In genomic region chrX:72126539-72127140, GRCh38 we compare ENCODE assay signal across 9 cellular contexts. TPM values are rescaled to one million over a fixed set of nuclear protein-coding genes. Genes with fewer than 3 reads are reported as not detected.
A peak's percentile ranks its signal among the peaks of the same experiment; 100 is the strongest.
DNase-seq lines count a peak whose midpoint lies in the region; ATAC-seq and TF ChIP-seq lines count a peak whose summit lies in the region.
"Had no signal": no experiment of that assay in that cellular context is flagged by ENCODE, and none has a peak within 500 bp of the region (broad histone marks: within the 10 kb centered on the region; RNA-seq: fewer than 3 reads in every experiment).

No MANE protein-coding gene starts in this region.

- H3K4me1 ChIP-seq in adipocyte (ENCODE audit: control insufficient read depth, insufficient read depth, low read length) (peaks cover 46% of the 10 kb centered on the region), heart right ventricle (peaks cover 5 to 79% (median 48%) of the 10 kb centered on the region in 9 donors), vagina (peaks cover 20% of the 10 kb centered on the region)

- intact Hi-C loops in heart right ventricle (cut with DNase I): loop anchor here (1.0 to 10.0 kb wide), 9 partner anchors 52 to 212 kb away; partner anchors contain the start of gene NHSL2 (in 1 of the 10)
- intact Hi-C loops in vagina (cut with DNase I): loop anchor here (1.0 kb wide), 1 partner anchor 108 kb away; no protein-coding TSS in a partner anchor

- TF ChIP-seq POLR2A in vagina (IDR thresholded peaks at IDR 0.05): no peak

- H3K9ac ChIP-seq in adipocyte (ENCODE audit: low read length): peak overlapping the region; percentile 70

- H3K9me3 ChIP-seq in adipocyte (ENCODE audit: control insufficient read depth, low read length) (no peaks in the 10 kb centered on the region), heart right ventricle (no peaks in the 10 kb centered on the region), vagina (no peaks in the 10 kb centered on the region)

- TF ChIP-seq CTCF in heart right ventricle (IDR thresholded peaks at IDR 0.05) (peak; percentile 61 to 88 (median 81)), vagina (IDR thresholded peaks at IDR 0.05) (peak; percentile 69 to 73 (median 71))

- DNase-seq in GM03348 (ENCODE audit: low spot score) (peak; percentile 84), HCEC 1CT (peak; percentile 71), NCI-H128 (lab: John Stamatoyannopoulos, UW; ENCODE audit: unreplicated experiment) (peak; percentile 62), SW480 (ENCODE audit: low spot score) (peak; percentile 76), adipocyte (ENCODE audit: low read depth) (peak; percentile 91), heart right ventricle (peak; percentile 81 to 87), putamen (ENCODE audit: low spot score) (peak; percentile 74), vagina (ENCODE audit: extremely low spot score in 2 of 2) (peak in 1 of 2 donors; percentile 95)

- ATAC-seq in heart right ventricle: peak; percentile 80 to 90 (median 86)

- H3K27me3 ChIP-seq in adipocyte (replicated peaks; ENCODE audit: control insufficient read depth, insufficient read depth, low read length) (peaks cover 17% of the 10 kb centered on the region), heart right ventricle (peaks cover 0 to 46% (median 0%) of the 10 kb centered on the region in 7 donors), vagina (no peaks in the 10 kb centered on the region)

- H3K27ac ChIP-seq in heart right ventricle (peak overlapping the region in 8 of 10 donors; percentile 35 to 74 (median 65)), vagina (peak overlapping the region; percentile 66)

- H3K4me3 ChIP-seq in adipocyte (ENCODE audit: low read length) (no peak overlapping the region), heart right ventricle (no peak overlapping the region), vagina (no peak overlapping the region)
- H3K4me3 ChIP-seq: skin epidermis had no signal

- 16 to 21% methylated on average over 9 of the region's 9 CpGs for WGBS in heart right ventricle, 2 donors

- H3K36me3 ChIP-seq in adipocyte (ENCODE audit: control insufficient read depth, insufficient read depth, low read length, severe bottlenecking) (no peaks in the 10 kb centered on the region), heart right ventricle (no peaks in the 10 kb centered on the region), vagina (no peaks in the 10 kb centered on the region)

RNA-seq across cellular contexts. Expression of gene RTL5, which starts 5.1 kb away (rescaled TPM):
- total RNA-seq in heart right ventricle: 1 to 10 TPM; 1.6 to 5.4 (median 2.9) TPM
- polyA plus RNA-seq in heart right ventricle: 1 to 10 TPM; 1.1 to 1.8 TPM
- total RNA-seq in vagina: 4.4 TPM

RNA-seq across cellular contexts. Expression of gene PIN4, which starts 54.9 kb away (rescaled TPM):
- total RNA-seq in heart right ventricle (10 to 100 TPM in 6 of 10 donors, 1 to 10 TPM in 4; 6.9 to 15.6 (median 10.5) TPM), vagina (12.0 TPM)
- polyA plus RNA-seq in heart right ventricle: 10 to 100 TPM; 17.7 to 52.8 TPM
